9 cellular contexts compared by ENCODE assay signal in genomic region chr20:47181056-47181862, GRCh38.
DNase-seq lines count a peak whose midpoint lies in the region; ATAC-seq, FAIRE-seq and TF ChIP-seq lines count a peak whose summit lies in the region.
"Had no signal": no experiment of that assay in that cellular context is flagged by ENCODE, and none has a peak within 500 bp of the region (broad histone marks: within the 10 kb centered on the region; RNA-seq: fewer than 3 reads in every experiment).

No MANE protein-coding gene starts in this region.

- H3K4me1 ChIP-seq in OCI-LY7 (ENCODE audit: insufficient read depth, low read length, poor library complexity, severe bottlenecking) = peaks cover 3% of the 10 kb centered on the region

- DNase-seq in AG08396 (ENCODE audit: low spot score) (peak; percentile 82), GM19239 (ENCODE audit: insufficient read length, low spot score) (peak; percentile 62), OCI-LY7 (ENCODE audit: low spot score) (peak; percentile 85), epithelial cell of prostate (ENCODE audit: low read depth, low spot score) (peak; percentile 56)
- DNase-seq in stimulated activated effector memory CD8-positive, alpha-beta T cell treated with anti-CD3 and anti-CD28 coated beads, Interleukin-12 subunit alpha, Interleukin-12 subunit beta, amount 100 ng/mL, for 72 hours (ENCODE audit: low spot score in 2 of 2) = no peak

- POLR2A ChIA-PET in OCI-LY7 (lab: Charles Lee) = interaction anchor here (0.6 to 1.1 kb wide), 2 partner anchors 14 to 177 kb away, joined by 3 to 4 read pairs; no protein-coding TSS in a partner anchor

- BruUV-seq in OCI-LY7 (replicated peaks; lab: Mats Ljungman, UMichigan) = no TSS peak

- H2AFZ ChIP-seq in OCI-LY7 (ENCODE audit: low read length) = peak overlapping the region; percentile 80

- no peaks in the 10 kb centered on the region for H3K4me1 Mint-ChIP-seq in stimulated activated effector memory CD8-positive, alpha-beta T cell treated with anti-CD3 and anti-CD28 coated beads, Interleukin-12 subunit alpha, Interleukin-12 subunit beta, amount 100 ng/mL, for 72 hours

- no peaks in the 10 kb centered on the region for H3K79me2 ChIP-seq in OCI-LY7 (ENCODE audit: insufficient read depth, low read depth, low read length)

- no peaks in the 10 kb centered on the region for H3K36me3 Mint-ChIP-seq in stimulated activated effector memory CD8-positive, alpha-beta T cell treated with anti-CD3 and anti-CD28 coated beads, Interleukin-12 subunit alpha, Interleukin-12 subunit beta, amount 100 ng/mL, for 72 hours

- ATAC-seq in stimulated activated effector memory CD8-positive, alpha-beta T cell treated with anti-CD3 and anti-CD28 coated beads, Interleukin-12 subunit alpha, Interleukin-12 subunit beta, amount 100 ng/mL, for 72 hours = peak; percentile 90
- ATAC-seq in HG03565 (IDR thresholded peaks at IDR 0.05; ENCODE audit: unreplicated experiment) (no peak), HG03432 (IDR thresholded peaks at IDR 0.05; ENCODE audit: unreplicated experiment) (no peak), GM19463 (IDR thresholded peaks at IDR 0.05; ENCODE audit: unreplicated experiment) (no peak)

- TF ChIP-seq CTCF in OCI-LY7 (conservative IDR thresholded peaks at IDR 0.05; ENCODE audit: low read length) = no peak

- no peaks in the 10 kb centered on the region for H3K9me3 Mint-ChIP-seq in stimulated activated effector memory CD8-positive, alpha-beta T cell treated with anti-CD3 and anti-CD28 coated beads, Interleukin-12 subunit alpha, Interleukin-12 subunit beta, amount 100 ng/mL, for 72 hours

- intact Hi-C loops in OCI-LY7 (cut with micrococcal nuclease; ENCODE audit: unreplicated experiment) = no loop called here

- H3K4me2 ChIP-seq in OCI-LY7 (ENCODE audit: low read length) = no peak overlapping the region

- no peak overlapping the region for H3K4me3 Mint-ChIP-seq in stimulated activated effector memory CD8-positive, alpha-beta T cell treated with anti-CD3 and anti-CD28 coated beads, Interleukin-12 subunit alpha, Interleukin-12 subunit beta, amount 100 ng/mL, for 72 hours

- CTCF ChIA-PET in OCI-LY7 (lab: Charles Lee; ENCODE audit: unreplicated experiment) = no interaction called here

- no peaks in the 10 kb centered on the region; the same call in 1 of the 2 replicates for H3K9me3 ChIP-seq in OCI-LY7 (ENCODE audit: low read length)

- no peaks in the 10 kb centered on the region for H4K20me1 ChIP-seq in OCI-LY7 (ENCODE audit: insufficient read depth, low read length)

- no peak overlapping the region for H3K4me3 ChIP-seq in OCI-LY7 (ENCODE audit: low read depth, low read length, poor library complexity, severe bottlenecking)
- H3K4me3 ChIP-seq: cardiac muscle cell had no signal

- no peaks in the 10 kb centered on the region for H3K9me2 ChIP-seq in OCI-LY7 (ENCODE audit: insufficient read depth, low read length)

- no peak overlapping the region for H3K27ac ChIP-seq in OCI-LY7 (ENCODE audit: low read depth, low read length, poor library complexity, severe bottlenecking)
- H3K27ac ChIP-seq in epithelial cell of prostate = no peak overlapping the region
- H3K27ac ChIP-seq: cardiac muscle cell had no signal

- H3K36me3 ChIP-seq in OCI-LY7 (ENCODE audit: insufficient read depth, low read length) = no peaks in the 10 kb centered on the region
- H3K36me3 ChIP-seq: cardiac muscle cell had no signal

- peak; percentile 80 for FAIRE-seq in GM19239 (lab: Jason Lieb, UNC)

- H3K27ac Mint-ChIP-seq in stimulated activated effector memory CD8-positive, alpha-beta T cell treated with anti-CD3 and anti-CD28 coated beads, Interleukin-12 subunit alpha, Interleukin-12 subunit beta, amount 100 ng/mL, for 72 hours = no peak overlapping the region

Comparison
In these comparisons a context has a peak if more than half of its experiments do, and no peak if none do; other contexts are left out.
1. DNase-seq: peak in AG08396 (single experiment), GM19239 (single experiment), OCI-LY7 (single experiment) and epithelial cell of prostate (single experiment); none in stimulated activated effector memory CD8-positive, alpha-beta T cell treated with anti-CD3 and anti-CD28 coated beads, Interleukin-12 subunit alpha, Interleukin-12 subunit beta, amount 100 ng/mL, for 72 hours (0 of 2).